In genomic region chrX:7083021-7083420, GRCh38 we compare ENCODE assay signal across 15 cellular contexts.
DNase-seq lines count a peak whose midpoint lies in the region; ATAC-seq and TF ChIP-seq lines count a peak whose summit lies in the region.
"Had no signal": no experiment of that assay in that cellular context is flagged by ENCODE, and none has a peak within 500 bp of the region (broad histone marks: within the 10 kb centered on the region; RNA-seq: fewer than 3 reads in every experiment).

No MANE protein-coding gene starts in this region.

- H3K4me1 Mint-ChIP-seq in CD4-positive, CD25-positive, alpha-beta regulatory T cell: peaks cover 16 to 67% (median 24%) of the 10 kb centered on the region in 4 donors

- no peak for TF ChIP-seq EP300 in upper lobe of left lung (IDR thresholded peaks at IDR 0.05)

- no peak overlapping the region for H3K27ac ChIP-seq in CD4-positive, CD25-positive, alpha-beta regulatory T cell (ENCODE audit: insufficient read depth, low read length, poor library complexity, severe bottlenecking)
- H3K27ac ChIP-seq in SU-DHL-6 (ENCODE audit: low read depth, low read length) (peak overlapping the region; percentile 96), mesenchymal stem cell (ENCODE audit: low read length, poor library complexity, severe bottlenecking) (peak overlapping the region; percentile 88), trophoblast cell (ENCODE audit: low read depth, low read length) (no peak overlapping the region), upper lobe of left lung (no peak overlapping the region)
- H3K27ac ChIP-seq: VCaP had no signal

- H2BK12ac ChIP-seq in mesenchymal stem cell (ENCODE audit: low read length in 2 of 2): no peak overlapping the region
- H2BK12ac ChIP-seq in trophoblast cell (ENCODE audit: low read length): no peak overlapping the region

- H3K36me3 ChIP-seq in CD4-positive, CD25-positive, alpha-beta regulatory T cell (ENCODE audit: control insufficient read depth, insufficient read depth, low read length): no peaks in the 10 kb centered on the region
- no peaks in the 10 kb centered on the region for H3K36me3 ChIP-seq in SU-DHL-6 (ENCODE audit: low read length)
- H3K36me3 ChIP-seq in mesenchymal stem cell (ENCODE audit: control insufficient read depth in 1 of 2, insufficient read depth in 2 of 2, low read depth in 1 of 2, low read length in 2 of 2): peaks cover 0 to 7% of the 10 kb centered on the region in 2 experiments
- H3K36me3 ChIP-seq in trophoblast cell (ENCODE audit: control insufficient read depth in 1 of 2, insufficient read depth in 2 of 2, low read length in 2 of 2): peaks cover 1 to 2% of the 10 kb centered on the region in 2 experiments
- H3K36me3 ChIP-seq in upper lobe of left lung: no peaks in the 10 kb centered on the region

- H3K9me2 ChIP-seq in SU-DHL-6 (replicated peaks; ENCODE audit: insufficient read depth, low read length): no peaks in the 10 kb centered on the region

- TF ChIP-seq CTCF in GM12865 (IDR thresholded peaks at IDR 0.05; ENCODE audit: insufficient read depth, low read depth, low read length, missing control alignments) (no peak), SU-DHL-6 (IDR thresholded peaks at IDR 0.05; ENCODE audit: insufficient read depth, low read length, poor library complexity, severe bottlenecking) (no peak), upper lobe of left lung (IDR thresholded peaks at IDR 0.05) (no peak)

- H3K27me3 Mint-ChIP-seq in CD4-positive, CD25-positive, alpha-beta regulatory T cell: no peaks in the 10 kb centered on the region

- no peak overlapping the region for H2AFZ ChIP-seq in SU-DHL-6 (ENCODE audit: low read depth, low read length, severe bottlenecking)
- H2AFZ ChIP-seq in mesenchymal stem cell (ENCODE audit: low read depth, low read length): no peak overlapping the region
- H2AFZ ChIP-seq in trophoblast cell (ENCODE audit: insufficient read depth, low read length, poor library complexity): no peak overlapping the region

- H3K4me1 ChIP-seq in CD4-positive, CD25-positive, alpha-beta regulatory T cell (ENCODE audit: control insufficient read depth, insufficient read depth, low read length, poor library complexity, severe bottlenecking): peaks cover 20% of the 10 kb centered on the region
- H3K4me1 ChIP-seq in mesenchymal stem cell (ENCODE audit: control insufficient read depth, insufficient read depth, low read depth, low read length): peaks cover 12% of the 10 kb centered on the region
- H3K4me1 ChIP-seq in trophoblast cell (ENCODE audit: control insufficient read depth in 1 of 2, insufficient read depth in 2 of 2, low read length in 2 of 2): peaks cover 6 to 9% of the 10 kb centered on the region in 2 experiments
- H3K4me1 ChIP-seq in upper lobe of left lung: peaks cover 0 to 36% (median 9%) of the 10 kb centered on the region in 4 donors

- H3K9me3 Mint-ChIP-seq in CD4-positive, CD25-positive, alpha-beta regulatory T cell: no peaks in the 10 kb centered on the region
- H3K9me3 Mint-ChIP-seq: H9, neural crest cell had no signal

- H3K79me2 ChIP-seq in SU-DHL-6 (ENCODE audit: insufficient read depth, low read length) (peaks cover 36% of the 10 kb centered on the region), trophoblast cell (ENCODE audit: control insufficient read depth, insufficient read depth, low read length, poor library complexity) (no peaks in the 10 kb centered on the region)

- H4K8ac ChIP-seq in mesenchymal stem cell (ENCODE audit: low read length): no peak overlapping the region
- no peak overlapping the region for H4K8ac ChIP-seq in trophoblast cell (ENCODE audit: low read depth, low read length)

- H3K18ac ChIP-seq in mesenchymal stem cell (ENCODE audit: low read depth in 1 of 2, low read length in 2 of 2): no peak overlapping the region
- no peak overlapping the region for H3K18ac ChIP-seq in trophoblast cell (ENCODE audit: low read length)

- no peak overlapping the region for H3K4ac ChIP-seq in mesenchymal stem cell (ENCODE audit: low read depth in 1 of 2, low read length in 2 of 2)
- H3K4ac ChIP-seq in trophoblast cell (ENCODE audit: low read depth, low read length): no peak overlapping the region

- H4K20me1 ChIP-seq in SU-DHL-6 (ENCODE audit: low read depth, low read length): no peaks in the 10 kb centered on the region

- no peak overlapping the region for H4K12ac ChIP-seq in trophoblast cell (ENCODE audit: low read depth, low read length)

- H3K23ac ChIP-seq in mesenchymal stem cell (ENCODE audit: low read length in 2 of 2): no peak overlapping the region
- H3K23ac ChIP-seq in trophoblast cell (ENCODE audit: low read length): no peak overlapping the region

- H2BK120ac ChIP-seq in mesenchymal stem cell (ENCODE audit: low read depth, low read length) (no peak overlapping the region), trophoblast cell (ENCODE audit: insufficient read depth, low read length, poor library complexity) (no peak overlapping the region)

- peak overlapping the region; percentile 10 for H3K4me3 ChIP-seq in CD4-positive, CD25-positive, alpha-beta regulatory T cell (ENCODE audit: low read depth, low read length)
- no peak overlapping the region for H3K4me3 ChIP-seq in GM12865 (ENCODE audit: low read depth, low read length)
- H3K4me3 ChIP-seq in SU-DHL-6 (ENCODE audit: insufficient read depth, low read length, poor library complexity, severe bottlenecking): no peak overlapping the region
- H3K4me3 ChIP-seq in mesenchymal stem cell (ENCODE audit: insufficient read depth in 1 of 2, low read depth in 1 of 2, low read length in 2 of 2): no peak overlapping the region
- no peak overlapping the region for H3K4me3 ChIP-seq in trophoblast cell (ENCODE audit: low read depth, low read length)
- H3K4me3 ChIP-seq in upper lobe of left lung: no peak overlapping the region

- peak overlapping the region; percentile 75 for H2AK5ac ChIP-seq in mesenchymal stem cell (ENCODE audit: low read length, severe bottlenecking)
- H2AK5ac ChIP-seq in trophoblast cell (ENCODE audit: low read length): no peak overlapping the region

- H3K27ac Mint-ChIP-seq in CD4-positive, CD25-positive, alpha-beta regulatory T cell: peak overlapping the region; percentile 78 to 89 (median 83)

- no peak overlapping the region for H2BK5ac ChIP-seq in mesenchymal stem cell (ENCODE audit: low read depth, low read length, poor library complexity, severe bottlenecking)
- H2BK5ac ChIP-seq in trophoblast cell (ENCODE audit: low read depth, low read length, poor library complexity): no peak overlapping the region

- H3F3A ChIP-seq in SU-DHL-6 (ENCODE audit: insufficient read depth): peaks cover 35% of the 10 kb centered on the region

- H3K36me3 Mint-ChIP-seq in CD4-positive, CD25-positive, alpha-beta regulatory T cell: peaks cover 8% of the 10 kb centered on the region

- H3K4me3 Mint-ChIP-seq in CD4-positive, CD25-positive, alpha-beta regulatory T cell: peak overlapping the region; percentile 52 to 86 (median 76)
- H3K4me3 Mint-ChIP-seq: H9, neural crest cell had no signal

- no peaks in the 10 kb centered on the region for H3K27me3 ChIP-seq in CD4-positive, CD25-positive, alpha-beta regulatory T cell (ENCODE audit: control insufficient read depth, insufficient read depth, low read length)
- H3K27me3 ChIP-seq in SU-DHL-6 (ENCODE audit: low read length) (no peaks in the 10 kb centered on the region), mesenchymal stem cell (ENCODE audit: control insufficient read depth in 1 of 2, insufficient read depth in 1 of 2, low read length in 2 of 2) (peaks cover 0 to 3% of the 10 kb centered on the region in 2 experiments), trophoblast cell (ENCODE audit: insufficient read depth, low read length) (no peaks in the 10 kb centered on the region), upper lobe of left lung (no peaks in the 10 kb centered on the region)

- H3K79me1 ChIP-seq in mesenchymal stem cell (replicated peaks; ENCODE audit: low read length, poor library complexity, severe bottlenecking): peaks cover 1% of the 10 kb centered on the region
- no peaks in the 10 kb centered on the region for H3K79me1 ChIP-seq in trophoblast cell (ENCODE audit: low read length)

- H3K4me2 ChIP-seq in SU-DHL-6 (ENCODE audit: low read depth, low read length, poor library complexity, severe bottlenecking) (peak overlapping the region; percentile 53), mesenchymal stem cell (ENCODE audit: low read length, poor library complexity, severe bottlenecking) (no peak overlapping the region), trophoblast cell (ENCODE audit: low read length) (no peak overlapping the region)

- TF ChIP-seq POLR2A in upper lobe of left lung (IDR thresholded peaks at IDR 0.05): no peak

- H2BK15ac ChIP-seq in mesenchymal stem cell (ENCODE audit: low read depth, poor library complexity, severe bottlenecking): no peak overlapping the region

- no peak for DNase-seq in CD4-positive, CD25-positive, alpha-beta regulatory T cell
- DNase-seq in GM12865 (ENCODE audit: low read depth) (peak; percentile 37), mesenchymal stem cell (no peak), G401 (ENCODE audit: low spot score) (no peak), trophoblast cell (no peak), upper lobe of left lung (no peak)
- DNase-seq: activated effector memory CD4-positive, alpha-beta T cell treated with anti-CD3 and anti-CD28 coated beads, Interleukin-2, amount 50 U/mL, for 16 hours; H9; KBM-7; NCI-H2029; substantia nigra had no signal

- in situ Hi-C loops in G401 (cut with HindIII; ENCODE audit: low sequenced_read_pairs): no loop called here

- WGBS in mesenchymal stem cell: no CpG with 5 or more reads among the region's 1 CpG
- no CpG with 5 or more reads among the region's 1 CpG for WGBS in trophoblast cell (ENCODE audit: extremely low coverage, insufficient coverage, insufficient read length)
- WGBS in upper lobe of left lung, 2 donors: 100% methylated on average over 1 of the region's 1 CpG

- H3K14ac ChIP-seq in mesenchymal stem cell (ENCODE audit: low read length in 2 of 2): no peak overlapping the region
- H3K14ac ChIP-seq in trophoblast cell (ENCODE audit: low read length): no peak overlapping the region

- ATAC-seq in CD4-positive, CD25-positive, alpha-beta regulatory T cell (ENCODE audit: low read depth in 2 of 2): no peak
- ATAC-seq in GM19035 (IDR thresholded peaks at IDR 0.05; ENCODE audit: unreplicated experiment): no peak
- ATAC-seq in upper lobe of left lung (ENCODE audit: low FRiP score in 2 of 2): no peak

- H4K91ac ChIP-seq in mesenchymal stem cell (ENCODE audit: low read length) (no peak overlapping the region), trophoblast cell (ENCODE audit: low read depth, low read length) (no peak overlapping the region)

- H3K9ac ChIP-seq in SU-DHL-6 (ENCODE audit: low read length) (peak overlapping the region; percentile 44), mesenchymal stem cell (ENCODE audit: low read length) (no peak overlapping the region), trophoblast cell (ENCODE audit: low read length) (no peak overlapping the region)

- no peaks in the 10 kb centered on the region for H3K9me3 ChIP-seq in CD4-positive, CD25-positive, alpha-beta regulatory T cell (ENCODE audit: control insufficient read depth in 2 of 2, low read length in 2 of 2)
- H3K9me3 ChIP-seq in SU-DHL-6 (ENCODE audit: insufficient read depth, low read length) (no peaks in the 10 kb centered on the region), mesenchymal stem cell (ENCODE audit: control insufficient read depth, low read length) (no peaks in the 10 kb centered on the region), trophoblast cell (ENCODE audit: insufficient read depth, low read depth, low read length) (no peaks in the 10 kb centered on the region), upper lobe of left lung (no peaks in the 10 kb centered on the region)

Comparison
In these comparisons a context has a peak if more than half of its experiments do, and no peak if none do; other contexts are left out.
1. H3K27ac ChIP-seq: peak in SU-DHL-6 (single experiment) and mesenchymal stem cell (single experiment); none in CD4-positive, CD25-positive, alpha-beta regulatory T cell (single experiment), trophoblast cell (single experiment) and upper lobe of left lung (0 of 4).